In the genomic region with DNA sequence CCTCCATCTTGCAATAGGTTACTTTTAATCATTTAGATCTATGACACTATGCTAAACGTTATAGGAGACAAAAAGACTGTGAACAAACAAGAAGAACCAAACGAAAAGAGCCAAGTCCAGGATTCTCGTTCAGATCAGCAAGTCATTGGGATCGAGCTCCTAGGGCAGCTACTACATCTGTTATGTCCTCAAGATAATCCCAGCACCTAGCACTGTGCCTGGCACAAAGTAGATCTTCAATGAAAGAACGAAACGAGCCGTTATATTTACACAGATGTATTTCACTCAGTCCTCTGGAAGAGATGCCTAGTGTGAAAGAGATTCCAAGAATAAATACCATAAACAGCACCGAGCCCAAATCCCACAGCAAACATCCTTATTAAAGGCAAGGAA, we compare ENCODE assay signal across 8 cellular contexts. TPM values are rescaled to one million over a fixed set of nuclear protein-coding genes. Genes with fewer than 3 reads are reported as not detected.
DNase-seq lines count a peak whose midpoint lies in the region; TF ChIP-seq lines count a peak whose summit lies in the region.

No MANE protein-coding gene starts in this region.

- DNase-seq in activated CD4-positive, alpha-beta T cell treated with anti-CD3 and anti-CD28 coated beads, Interleukin-2, amount 10 ng/mL, durations not matched to agents 7 days and 5 days = no peak
- DNase-seq in activated CD4-positive, alpha-beta T cell treated with anti-CD3 and anti-CD28 coated beads, Interleukin-2, amount 50 U/mL, for 48 hours = no peak
- DNase-seq in SK-N-SH = no peak
- DNase-seq in fibroblast of villous mesenchyme (ENCODE audit: low read depth) = no peak
- DNase-seq in ecto neural progenitor cell (ENCODE audit: low spot score) = no peak
- no peak for DNase-seq in GM03348 (ENCODE audit: low spot score)
- no peak for DNase-seq in SHP77 treated with DMSO at 0.1 percent for 48 hours (lab: John Stamatoyannopoulos, UW)

- TF ChIP-seq RAD21 in SK-N-SH (IDR thresholded peaks at IDR 0.05; ENCODE audit: low read length) = no peak

- H3K4me3 Mint-ChIP-seq in activated CD4-positive, alpha-beta T cell treated with anti-CD3 and anti-CD28 coated beads, Interleukin-2, amount 10 ng/mL, durations not matched to agents 7 days and 5 days = peak overlapping the region; percentile 92

- H3K9me3 Mint-ChIP-seq in activated CD4-positive, alpha-beta T cell treated with anti-CD3 and anti-CD28 coated beads, Interleukin-2, amount 10 ng/mL, durations not matched to agents 7 days and 5 days = peaks cover 5% of the 10 kb centered on the region

- H3K9ac ChIP-seq in SK-N-SH (peak overlapping the region; percentile 92), rectal smooth muscle tissue (ENCODE audit: low read length) (peak overlapping the region; percentile 49)

- H3K27me3 ChIP-seq in SK-N-SH (ENCODE audit: insufficient read depth) = no peaks in the 10 kb centered on the region
- H3K27me3 ChIP-seq in rectal smooth muscle tissue (ENCODE audit: control insufficient read depth, insufficient read depth, low read length) = no peaks in the 10 kb centered on the region

- H3K4me3 ChIP-seq in SK-N-SH (ENCODE audit: low read depth in 2 of 2, low read length in 1 of 2) (peak overlapping the region; percentile 76 to 89), fibroblast of villous mesenchyme (ENCODE audit: low read depth, low read length) (peak overlapping the region; percentile 84), rectal smooth muscle tissue (ENCODE audit: low read length) (peak overlapping the region; percentile 77)

- no peaks in the 10 kb centered on the region for H3K9me3 ChIP-seq in SK-N-SH

- H4K20me1 ChIP-seq in SK-N-SH (ENCODE audit: insufficient read depth) = peaks cover 3% of the 10 kb centered on the region; the same call in 1 of the 2 replicates

- H3K36me3 Mint-ChIP-seq in activated CD4-positive, alpha-beta T cell treated with anti-CD3 and anti-CD28 coated beads, Interleukin-2, amount 10 ng/mL, durations not matched to agents 7 days and 5 days (ENCODE audit: low read depth) = peaks cover 38% of the 10 kb centered on the region

- peak overlapping the region; percentile 89 for H3K27ac Mint-ChIP-seq in activated CD4-positive, alpha-beta T cell treated with anti-CD3 and anti-CD28 coated beads, Interleukin-2, amount 10 ng/mL, durations not matched to agents 7 days and 5 days

- peaks cover 24% of the 10 kb centered on the region for H3F3A ChIP-seq in SK-N-SH (replicated peaks; ENCODE audit: insufficient read depth)

- TF ChIP-seq CTCF in SK-N-SH (IDR thresholded peaks at IDR 0.05) = no peak
- TF ChIP-seq CTCF in fibroblast of villous mesenchyme (IDR thresholded peaks at IDR 0.05; ENCODE audit: insufficient read depth, low read depth, low read length) = no peak

- peak overlapping the region; percentile 93 for H2AFZ ChIP-seq in SK-N-SH (ENCODE audit: low read depth)

- no peaks in the 10 kb centered on the region for H3K9me2 ChIP-seq in SK-N-SH

- peaks cover 10 to 11% of the 10 kb centered on the region in 2 experiments; a peak in 3 of 4 replicates for H3K4me1 ChIP-seq in SK-N-SH (ENCODE audit: control insufficient read depth in 1 of 2, insufficient read depth in 2 of 2, low read depth in 1 of 2, low read length in 1 of 2)
- no peaks in the 10 kb centered on the region for H3K4me1 ChIP-seq in rectal smooth muscle tissue (ENCODE audit: control insufficient read depth, insufficient read depth, low read length)

- CTCF ChIA-PET in activated CD4-positive, alpha-beta T cell treated with anti-CD3 and anti-CD28 coated beads, Interleukin-2, amount 10 ng/mL, durations not matched to agents 7 days and 5 days (lab: Charles Lee) = interaction anchor here (0.9 to 2.9 kb wide), 2 partner anchors 10 to 16 kb away, joined by 4 to 12 read pairs; no protein-coding TSS in a partner anchor
- CTCF ChIA-PET in SK-N-SH (lab: Yijun Ruan, JAX) = interaction anchor here (0.6 to 12.3 kb wide), 7 partner anchors 15 to 281 kb away, joined by 3 to 112 read pairs (median 4); no protein-coding TSS in a partner anchor

- H3K27ac ChIP-seq in SK-N-SH (ENCODE audit: low read depth in 2 of 2, low read length in 1 of 2) (peak overlapping the region; percentile 85 to 94), rectal smooth muscle tissue (ENCODE audit: low read depth, low read length) (peak overlapping the region; percentile 68)

- H3K36me3 ChIP-seq in SK-N-SH (replicated peaks in 1 of 2; ENCODE audit: control insufficient read depth in 1 of 2, insufficient read depth in 2 of 2, low read length in 1 of 2) = peaks cover 21 to 24% of the 10 kb centered on the region in 2 experiments
- H3K36me3 ChIP-seq in rectal smooth muscle tissue (ENCODE audit: control insufficient read depth, insufficient read depth, low read length) = no peaks in the 10 kb centered on the region

- POLR2A ChIA-PET in activated CD4-positive, alpha-beta T cell treated with anti-CD3 and anti-CD28 coated beads, Interleukin-2, amount 10 ng/mL, durations not matched to agents 7 days and 5 days (lab: Charles Lee) = no interaction called here
- POLR2A ChIA-PET in SK-N-SH (lab: Yijun Ruan, JAX) = interaction anchor here (0.9 to 1.2 kb wide), 2 partner anchors 155 to 914 kb away, joined by 3 read pairs; no protein-coding TSS in a partner anchor

- peaks cover 55% of the 10 kb centered on the region for H3K4me1 Mint-ChIP-seq in activated CD4-positive, alpha-beta T cell treated with anti-CD3 and anti-CD28 coated beads, Interleukin-2, amount 10 ng/mL, durations not matched to agents 7 days and 5 days

- peaks cover 48% of the 10 kb centered on the region; the same call in 1 of the 2 replicates for H3K79me2 ChIP-seq in SK-N-SH (ENCODE audit: insufficient read depth)

- 10% methylated on average over 8 of the region's 8 CpGs for WGBS in SK-N-SH (ENCODE audit: low lambda C conversion rate)

- peak overlapping the region; percentile 90 for H3K4me2 ChIP-seq in SK-N-SH

- no peaks in the 10 kb centered on the region for H3K27me3 Mint-ChIP-seq in activated CD4-positive, alpha-beta T cell treated with anti-CD3 and anti-CD28 coated beads, Interleukin-2, amount 10 ng/mL, durations not matched to agents 7 days and 5 days

- no peak for TF ChIP-seq EP300 in SK-N-SH (IDR thresholded peaks at IDR 0.05; ENCODE audit: borderline replicate concordance in 1 of 2, low read depth in 1 of 2, low read length in 1 of 2)

TF ChIP-seq in SK-N-SH, 30 proteins besides CTCF, POLR2A, EP300 and RAD21:
- TF ChIP-seq USF2 (IDR thresholded peaks at IDR 0.05; ENCODE audit: borderline replicate concordance, low read depth, low read length) (no peak), FOXJ3 (CRISPR knock-in tag; IDR thresholded peaks at IDR 0.05) (no peak), SIN3A (IDR thresholded peaks at IDR 0.05; ENCODE audit: borderline replicate concordance, low read depth, low read length) (no peak)
- TF ChIP-seq, protein P1, sequence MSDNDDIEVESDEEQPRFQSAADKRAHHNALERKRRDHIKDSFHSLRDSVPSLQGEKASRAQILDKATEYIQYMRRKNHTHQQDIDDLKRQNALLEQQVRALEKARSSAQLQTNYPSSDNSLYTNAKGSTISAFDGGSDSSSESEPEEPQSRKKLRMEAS (IDR thresholded peaks at IDR 0.05; ENCODE audit: low read depth) = 0 out of 2 replicates have a peak, but pooled peaks have one; percentile 1

RNA-seq across cellular contexts. Expression of gene EFCAB11, which starts 0.5 kb away (rescaled TPM):
- total RNA-seq in activated CD4-positive, alpha-beta T cell treated with anti-CD3 and anti-CD28 coated beads, Interleukin-2, amount 10 ng/mL, durations not matched to agents 7 days and 5 days = 1 to 10 TPM; 7.7 to 8.6 TPM
- 2.9 and 3.9 TPM in 2 replicates for polyA plus RNA-seq in SK-N-SH (2012; rRNA removed)
- polyA plus RNA-seq in SK-N-SH (2012; cell fraction: cytosol; rRNA removed) = 5.4 and 8.0 TPM in 2 replicates
- polyA plus RNA-seq in SK-N-SH (2012; cell fraction: nucleus; rRNA removed) = 1.4 and 2.8 TPM in 2 replicates
- 5.2 TPM in 2 replicates for total RNA-seq in fibroblast of villous mesenchyme

RNA-seq across cellular contexts. Expression of gene TDP1, which starts 0.7 kb away (rescaled TPM):
- 10 to 100 TPM; 77.9 to 79.6 TPM for total RNA-seq in activated CD4-positive, alpha-beta T cell treated with anti-CD3 and anti-CD28 coated beads, Interleukin-2, amount 10 ng/mL, durations not matched to agents 7 days and 5 days
- polyA plus RNA-seq in SK-N-SH (2012; rRNA removed) = 14.5 and 18.1 TPM in 2 replicates
- 13.3 and 15.7 TPM in 2 replicates for polyA plus RNA-seq in SK-N-SH (2012; cell fraction: cytosol; rRNA removed)
- 13.5 and 21.1 TPM in 2 replicates for polyA plus RNA-seq in SK-N-SH (2012; cell fraction: nucleus; rRNA removed)
- 17.4 and 24.2 TPM in 2 replicates for total RNA-seq in fibroblast of villous mesenchyme
